In genomic region chr20:41174782-41175181, GRCh38 we compare ENCODE assay signal across 10 cellular contexts. TPM values are rescaled to one million over a fixed set of nuclear protein-coding genes. Genes with fewer than 3 reads are reported as not detected.
A peak's percentile ranks its signal among the peaks of the same experiment; 100 is the strongest.
DNase-seq lines count a peak whose midpoint lies in the region; ATAC-seq and TF ChIP-seq lines count a peak whose summit lies in the region.
"Had no signal": no experiment of that assay in that cellular context is flagged by ENCODE, and none has a peak within 500 bp of the region (broad histone marks: within the 10 kb centered on the region; RNA-seq: fewer than 3 reads in every experiment).

No MANE protein-coding gene starts in this region.

- peaks cover 63% of the 10 kb centered on the region for H3K36me3 ChIP-seq in CD4-positive, alpha-beta memory T cell (ENCODE audit: insufficient read depth, low read length)
- H3K36me3 ChIP-seq in Peyer's patch, result peaks cover 0 to 55% (median 0%) of the 10 kb centered on the region in 3 donors

- H3K27me3 ChIP-seq in CD4-positive, alpha-beta memory T cell (ENCODE audit: insufficient read depth, low read length), result no peaks in the 10 kb centered on the region
- no peaks in the 10 kb centered on the region for H3K27me3 ChIP-seq in Peyer's patch

- DNase-seq in CD4-positive, alpha-beta memory T cell, result no peak
- peak; percentile 5 to 42 (median 31) for DNase-seq in Peyer's patch
- DNase-seq in endothelial cell (ENCODE audit: low spot score), result no peak
- peak; percentile 80 for DNase-seq in osteocyte (ENCODE audit: extremely low spot score, unreplicated experiment)
- DNase-seq in NCI-H774 (lab: John Stamatoyannopoulos, UW), result no peak
- DNase-seq in NAMALWA (ENCODE audit: low spot score), result no peak
- DNase-seq: DMS79 treated with DMSO at 0.1 percent for 48 hours had no signal

- no peak overlapping the region for H3K27ac ChIP-seq in CD4-positive, alpha-beta memory T cell (ENCODE audit: low read depth, low read length)
- H3K27ac ChIP-seq in Peyer's patch, result peak overlapping the region in 2 of 4 donors; percentile 5 to 29

- CTCF ChIA-PET in CD4-positive, alpha-beta memory T cell (lab: Charles Lee; ENCODE audit: partially characterized antibody), result interaction anchor here (0.9 to 1.6 kb wide), 5 partner anchors 24 to 166 kb away, joined by 3 to 4 read pairs (median 3); partner anchors contain the start of gene LPIN3

- no peak for TF ChIP-seq CTCF in Peyer's patch (IDR thresholded peaks at IDR 0.05)
- no peak for TF ChIP-seq CTCF in endothelial cell (IDR thresholded peaks at IDR 0.05; ENCODE audit: unreplicated experiment)
- no peak for TF ChIP-seq CTCF in osteocyte (IDR thresholded peaks at IDR 0.05)

- no peaks in the 10 kb centered on the region for H3K9me3 Mint-ChIP-seq in CD4-positive, alpha-beta memory T cell
- H3K9me3 Mint-ChIP-seq in endothelial cell (ENCODE audit: unreplicated experiment) (no peaks in the 10 kb centered on the region), osteocyte (ENCODE audit: unreplicated experiment) (no peaks in the 10 kb centered on the region)
- H3K9me3 Mint-ChIP-seq: memory B cell had no signal

- H3K36me3 Mint-ChIP-seq in CD4-positive, alpha-beta memory T cell, result peaks cover 37 to 73% of the 10 kb centered on the region in 2 donors
- H3K36me3 Mint-ChIP-seq in endothelial cell (ENCODE audit: low read depth, unreplicated experiment) (peaks cover 66% of the 10 kb centered on the region), osteocyte (ENCODE audit: unreplicated experiment) (peaks cover 37% of the 10 kb centered on the region)

- TF ChIP-seq POLR2A in Peyer's patch (IDR thresholded peaks at IDR 0.05), result no peak

- no peak overlapping the region for H3K4me3 ChIP-seq in CD4-positive, alpha-beta memory T cell (ENCODE audit: low read length in 2 of 2)
- no peak overlapping the region for H3K4me3 ChIP-seq in Peyer's patch

- H3K4me3 Mint-ChIP-seq in CD4-positive, alpha-beta memory T cell, result no peak overlapping the region
- H3K4me3 Mint-ChIP-seq in endothelial cell (ENCODE audit: unreplicated experiment), result peak overlapping the region; percentile 51
- H3K4me3 Mint-ChIP-seq in osteocyte (ENCODE audit: unreplicated experiment), result no peak overlapping the region
- H3K4me3 Mint-ChIP-seq: memory B cell had no signal

- no peaks in the 10 kb centered on the region for H3K9me3 ChIP-seq in CD4-positive, alpha-beta memory T cell (ENCODE audit: control insufficient read depth in 1 of 2, low read length in 2 of 2)
- no peaks in the 10 kb centered on the region for H3K9me3 ChIP-seq in Peyer's patch

- POLR2A ChIA-PET in CD4-positive, alpha-beta memory T cell (lab: Charles Lee; ENCODE audit: partially characterized antibody), result interaction anchor here (1.5 kb wide), 1 partner anchor 17 kb away, joined by 4 read pairs; no protein-coding TSS in a partner anchor

- H3K4me1 Mint-ChIP-seq in CD4-positive, alpha-beta memory T cell, result peaks cover 0 to 29% (median 11%) of the 10 kb centered on the region in 4 donors
- H3K4me1 Mint-ChIP-seq in endothelial cell (ENCODE audit: unreplicated experiment), result peaks cover 5% of the 10 kb centered on the region
- H3K4me1 Mint-ChIP-seq in osteocyte (ENCODE audit: unreplicated experiment), result peaks cover 65% of the 10 kb centered on the region
- H3K4me1 Mint-ChIP-seq: memory B cell had no signal

- no peak for ATAC-seq in GM18907 (IDR thresholded peaks at IDR 0.05; ENCODE audit: unreplicated experiment)
- no peak for ATAC-seq in GM18873 (IDR thresholded peaks at IDR 0.05; ENCODE audit: low FRiP score, unreplicated experiment)

- H3K27ac Mint-ChIP-seq in CD4-positive, alpha-beta memory T cell, result peak overlapping the region in 6 of 7 donors; percentile 12 to 82 (median 51)
- H3K27ac Mint-ChIP-seq in endothelial cell (ENCODE audit: unreplicated experiment) (no peak overlapping the region), osteocyte (ENCODE audit: unreplicated experiment) (peak overlapping the region; percentile 76)
- H3K27ac Mint-ChIP-seq: memory B cell had no signal

- intact Hi-C loops in CD4-positive, alpha-beta memory T cell (cut with micrococcal nuclease), result no loop called here

- H3K27me3 Mint-ChIP-seq in CD4-positive, alpha-beta memory T cell, result no peaks in the 10 kb centered on the region
- peaks cover 16% of the 10 kb centered on the region for H3K27me3 Mint-ChIP-seq in endothelial cell (ENCODE audit: unreplicated experiment)
- no peaks in the 10 kb centered on the region for H3K27me3 Mint-ChIP-seq in osteocyte (ENCODE audit: unreplicated experiment)
- H3K27me3 Mint-ChIP-seq: memory B cell had no signal

- no peaks in the 10 kb centered on the region for H3K4me1 ChIP-seq in CD4-positive, alpha-beta memory T cell (ENCODE audit: insufficient read depth, low read length)
- no peaks in the 10 kb centered on the region for H3K4me1 ChIP-seq in Peyer's patch

RNA-seq across cellular contexts. Expression of gene PLCG1, which starts 37.4 kb away (rescaled TPM):
- 100 to 1,000 TPM; 319 to 320 TPM for total RNA-seq in CD4-positive, alpha-beta memory T cell
- polyA plus RNA-seq in CD4-positive, alpha-beta memory T cell, result 10 to 100 TPM; 22.8 to 68.7 TPM
- total RNA-seq in Peyer's patch, result 100 to 1,000 TPM in 3 of 4 donors, 10 to 100 TPM in 1; 93.0 to 357 (median 191) TPM
- total RNA-seq in endothelial cell (ENCODE audit: unreplicated experiment), result 456 TPM
- total RNA-seq in osteocyte, result 173 and 179 TPM in 2 replicates

Comparison
In these comparisons a context has a peak if more than half of its experiments do, and no peak if none do; other contexts are left out.
1. DNase-seq: peak in Peyer's patch (3 of 3) and osteocyte (single experiment); none in CD4-positive, alpha-beta memory T cell (0 of 5), endothelial cell (single experiment), NCI-H774 (single experiment) and NAMALWA (single experiment).